30 cellular contexts compared by ENCODE assay signal in genomic region chr6:47023543-47023942, GRCh38. TPM values are rescaled to one million over a fixed set of nuclear protein-coding genes. Genes with fewer than 3 reads are reported as not detected.
"Had no signal": no experiment of that assay in that cellular context is flagged by ENCODE, and none has a peak within 500 bp of the region (broad histone marks: within the 10 kb centered on the region; RNA-seq: fewer than 3 reads in every experiment).

No MANE protein-coding gene starts in this region.

- ATAC-seq: activated CD4-positive, alpha-beta T cell treated with anti-CD3 and anti-CD28 coated beads for 36 hours; activated T-cell treated with anti-CD3 and anti-CD28 coated beads, Interleukin-2, amount 50 U/mL, for 72 hours; PC-3 had no signal

- DNase-seq: activated CD4-positive, alpha-beta memory T cell treated with anti-CD3 and anti-CD28 coated beads, Interleukin-2, amount 10 ng/mL, durations not matched to agents 7 days and 5 days; activated CD4-positive, alpha-beta T cell treated with anti-CD3 and anti-CD28 coated beads for 36 hours; activated CD4-positive, alpha-beta T cell treated with anti-CD3 and anti-CD28 coated beads, Interleukin-2, amount 50 U/mL, for 1 hour; activated CD4-positive, CD25-positive, alpha-beta regulatory T cell; activated gamma-delta T cell treated with Interleukin-2 at 50 U/mL for 16 hours; activated naive CD4-positive, alpha-beta T cell treated with anti-CD3 and anti-CD28 coated beads, Interleukin-2, amount 10 ng/mL, durations not matched to agents 7 days and 5 days; activated naive CD8-positive, alpha-beta T cell treated with anti-CD3 and anti-CD28 coated beads for 36 hours; activated T-cell treated with anti-CD3 and anti-CD28 coated beads for 4 hours; activated T-cell treated with anti-CD3 and anti-CD28 coated beads, Interleukin-2, amount 50 U/mL, for 72 hours; brain microvascular endothelial cell; Karpas-422; MM.1S; NCI-H1092; NCI-H1417; NCI-H2029; NCI-H2107; NCI-H345; NCI-H510A; NCI-H526 treated with DMSO at 0.1 percent for 48 hours; NCI-H82; PC-3; SHP77; T-helper 1 cell had no signal

- H3K27ac ChIP-seq: brain microvascular endothelial cell, cardiac muscle cell, VCaP had no signal

- FAIRE-seq: RCC 7860 had no signal

- H3K27me3 Mint-ChIP-seq: activated CD4-positive, alpha-beta memory T cell treated with anti-CD3 and anti-CD28 coated beads, Interleukin-2, amount 10 ng/mL, durations not matched to agents 7 days and 5 days; activated naive CD4-positive, alpha-beta T cell treated with anti-CD3 and anti-CD28 coated beads, Interleukin-2, amount 10 ng/mL, durations not matched to agents 7 days and 5 days; activated naive CD8-positive, alpha-beta T cell treated with anti-CD3 and anti-CD28 coated beads for 36 hours had no signal

- H3K9me3 Mint-ChIP-seq: activated CD4-positive, alpha-beta memory T cell treated with anti-CD3 and anti-CD28 coated beads, Interleukin-2, amount 10 ng/mL, durations not matched to agents 7 days and 5 days; activated naive CD4-positive, alpha-beta T cell treated with anti-CD3 and anti-CD28 coated beads, Interleukin-2, amount 10 ng/mL, durations not matched to agents 7 days and 5 days; activated naive CD8-positive, alpha-beta T cell treated with anti-CD3 and anti-CD28 coated beads for 36 hours; activated T-cell treated with anti-CD3 and anti-CD28 coated beads, Interleukin-2, amount 50 U/mL, for 72 hours; activated T-helper 2 cell treated with anti-CD3 and anti-CD28 coated beads, Interferon-gamma antibody, Interleukin-2, Interleukin-4, amounts not matched to agents 10 μg/mL and 5 μg/mL and 100 μg/mL, durations not matched to agents 14 hours and 24 hours and 36 hours had no signal

- H3K4me3 ChIP-seq: cardiac muscle cell had no signal

- H3K4me3 Mint-ChIP-seq: activated CD4-positive, alpha-beta memory T cell treated with anti-CD3 and anti-CD28 coated beads, Interleukin-2, amount 10 ng/mL, durations not matched to agents 7 days and 5 days; activated CD4-positive, alpha-beta T cell treated with anti-CD3 and anti-CD28 coated beads for 36 hours; activated naive CD4-positive, alpha-beta T cell treated with anti-CD3 and anti-CD28 coated beads, Interleukin-2, amount 10 ng/mL, durations not matched to agents 7 days and 5 days; activated naive CD8-positive, alpha-beta T cell treated with anti-CD3 and anti-CD28 coated beads for 36 hours; activated T-cell treated with anti-CD3 and anti-CD28 coated beads, Interleukin-2, amount 50 U/mL, for 72 hours had no signal

- H3K36me3 ChIP-seq: brain microvascular endothelial cell, cardiac muscle cell had no signal

- H3K27me3 ChIP-seq: brain microvascular endothelial cell, cardiac muscle cell had no signal

- H3K4me1 Mint-ChIP-seq: activated CD4-positive, alpha-beta memory T cell treated with anti-CD3 and anti-CD28 coated beads, Interleukin-2, amount 10 ng/mL, durations not matched to agents 7 days and 5 days; activated CD4-positive, alpha-beta T cell treated with anti-CD3 and anti-CD28 coated beads for 36 hours; activated naive CD4-positive, alpha-beta T cell treated with anti-CD3 and anti-CD28 coated beads, Interleukin-2, amount 10 ng/mL, durations not matched to agents 7 days and 5 days; activated naive CD8-positive, alpha-beta T cell treated with anti-CD3 and anti-CD28 coated beads for 36 hours had no signal

- H3K27ac Mint-ChIP-seq: activated CD4-positive, alpha-beta memory T cell treated with anti-CD3 and anti-CD28 coated beads, Interleukin-2, amount 10 ng/mL, durations not matched to agents 7 days and 5 days; activated CD4-positive, alpha-beta T cell treated with anti-CD3 and anti-CD28 coated beads for 36 hours; activated naive CD4-positive, alpha-beta T cell treated with anti-CD3 and anti-CD28 coated beads, Interleukin-2, amount 10 ng/mL, durations not matched to agents 7 days and 5 days; activated naive CD8-positive, alpha-beta T cell treated with anti-CD3 and anti-CD28 coated beads for 36 hours; activated T-cell treated with anti-CD3 and anti-CD28 coated beads, Interleukin-2, amount 50 U/mL, for 72 hours; activated T-helper 2 cell treated with anti-CD3 and anti-CD28 coated beads, Interferon-gamma antibody, Interleukin-2, Interleukin-4, amounts not matched to agents 10 μg/mL and 5 μg/mL and 100 μg/mL, durations not matched to agents 14 hours and 24 hours and 36 hours had no signal

- H3K36me3 Mint-ChIP-seq: activated naive CD4-positive, alpha-beta T cell treated with anti-CD3 and anti-CD28 coated beads, Interleukin-2, amount 10 ng/mL, durations not matched to agents 7 days and 5 days; activated naive CD8-positive, alpha-beta T cell treated with anti-CD3 and anti-CD28 coated beads for 36 hours had no signal

RNA-seq across cellular contexts. Expression of gene ADGRF1, which starts 18.6 kb away (rescaled TPM):
- total RNA-seq: activated CD4-positive, alpha-beta memory T cell treated with anti-CD3 and anti-CD28 coated beads, Interleukin-2, amount 10 ng/mL, durations not matched to agents 7 days and 5 days; activated CD4-positive, alpha-beta T cell treated with anti-CD3 and anti-CD28 coated beads for 36 hours; activated CD8-positive, alpha-beta memory T cell treated with anti-CD3 and anti-CD28 coated beads for 36 hours; activated naive CD8-positive, alpha-beta T cell treated with anti-CD3 and anti-CD28 coated beads for 36 hours; activated T-cell treated with anti-CD3 and anti-CD28 coated beads, Interleukin-2, amount 50 U/mL, for 72 hours; activated T-helper 2 cell treated with anti-CD3 and anti-CD28 coated beads, Interferon-gamma antibody, Interleukin-2, Interleukin-4, amounts not matched to agents 10 μg/mL and 5 μg/mL and 100 μg/mL, durations not matched to agents 14 hours and 24 hours and 36 hours; cardiac muscle cell; SK-MEL-5; T-helper 2 cell treated with Interferon-gamma antibody and Interleukin-4, amounts not matched to agents 100 ng/mL and 5 ng/mL, for 36 hours had no signal
- polyA plus RNA-seq: cardiac muscle cell had no signal
